ENCODE assay signal across 16 cellular contexts in genomic region chr6:149821492-149821891, GRCh38.
"Had no signal": no experiment of that assay in that cellular context is flagged by ENCODE, and none has a peak within 500 bp of the region (broad histone marks: within the 10 kb centered on the region; RNA-seq: fewer than 3 reads in every experiment).

No MANE protein-coding gene starts in this region.

- DNase-seq: effector memory CD4-positive, alpha-beta T cell; glutamatergic neuron; lower lobe of right lung; naive B cell; occipital lobe; pancreas; sigmoid colon; stimulated activated CD4-positive, alpha-beta T cell treated with anti-CD3 and anti-CD28 coated beads, Interleukin-2, amount 100 ng/mL, for 48 hours; tibial artery; upper lobe of left lung; uterus had no signal

- H3K9me3 ChIP-seq: esophagus muscularis mucosa, gastroesophageal sphincter, lower lobe of right lung, pancreas, sigmoid colon, tibial artery, upper lobe of left lung, uterus had no signal

- H3K27ac ChIP-seq: esophagus muscularis mucosa, gastroesophageal sphincter, hepatocyte, lower lobe of right lung, pancreas, sigmoid colon, tibial artery, upper lobe of left lung, uterus had no signal

- H3K4me2 ChIP-seq: hepatocyte, smooth muscle cell had no signal

- H3K4me1 ChIP-seq: esophagus muscularis mucosa, gastroesophageal sphincter, lower lobe of right lung, pancreas, sigmoid colon, tibial artery, upper lobe of left lung, uterus had no signal

- H3K79me2 ChIP-seq: hepatocyte had no signal

- H3K27me3 ChIP-seq: esophagus muscularis mucosa, gastroesophageal sphincter, hepatocyte, pancreas, sigmoid colon, tibial artery, upper lobe of left lung, uterus had no signal

- H3K4me3 ChIP-seq: esophagus muscularis mucosa, gastroesophageal sphincter, hepatocyte, lower lobe of right lung, pancreas, sigmoid colon, smooth muscle cell, tibial artery, upper lobe of left lung, uterus had no signal

- H3K36me3 ChIP-seq: uterus had no signal

- ATAC-seq: gastroesophageal sphincter, left lobe of liver, lower lobe of right lung, pancreas had no signal

- H2AFZ ChIP-seq: hepatocyte had no signal
